Comparison of ENCODE assay signal across 8 cellular contexts in the genomic region with DNA sequence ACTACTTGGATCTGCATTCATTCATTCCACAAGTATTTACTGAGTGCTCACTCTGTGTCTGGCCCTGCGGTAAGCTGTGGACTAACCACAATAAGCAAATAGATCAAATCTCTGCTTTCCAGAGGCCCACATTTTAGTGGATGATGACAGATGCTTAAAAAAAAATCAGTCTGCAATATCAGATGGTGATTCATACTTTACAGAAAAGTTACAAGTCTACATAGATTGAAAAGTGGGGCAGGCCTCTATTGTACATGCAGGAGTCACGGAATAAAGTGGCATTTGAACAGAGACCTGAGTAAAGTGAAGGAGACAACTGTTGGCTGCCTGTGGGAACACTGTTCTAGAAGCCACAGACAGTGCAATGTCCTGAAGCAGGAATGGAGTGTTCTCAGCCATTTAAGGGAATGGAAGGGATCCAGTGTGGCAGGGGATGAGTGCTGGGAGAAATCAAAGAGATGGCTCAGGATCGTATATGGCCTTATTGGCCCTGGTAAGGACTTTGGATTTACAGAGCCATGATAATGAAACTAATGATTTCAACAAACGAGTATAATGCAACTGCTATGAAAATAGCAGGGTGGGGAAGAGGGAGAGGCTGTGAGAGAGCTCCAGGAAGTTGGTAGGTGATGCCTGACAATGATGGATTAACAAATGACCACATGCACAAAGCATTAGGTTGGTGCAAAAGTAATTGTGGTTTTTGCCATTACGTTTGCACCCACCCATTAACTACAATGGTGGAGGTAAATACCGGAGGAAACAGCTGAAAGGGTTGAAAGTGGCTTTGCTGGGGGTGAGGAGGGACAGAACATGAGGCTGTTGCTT. TPM values are rescaled to one million over a fixed set of nuclear protein-coding genes. Genes with fewer than 3 reads are reported as not detected.
DNase-seq lines count a peak whose midpoint lies in the region; ATAC-seq, FAIRE-seq and TF ChIP-seq lines count a peak whose summit lies in the region.

No MANE protein-coding gene starts in this region.

- H3K9me3 Mint-ChIP-seq in astrocyte (ENCODE audit: unreplicated experiment) = peaks cover 3% of the 10 kb centered on the region
- H3K9me3 Mint-ChIP-seq in naive thymus-derived CD4-positive, alpha-beta T cell = peaks cover 0 to 16% (median 7%) of the 10 kb centered on the region in 11 donors

- H3K36me3 Mint-ChIP-seq in astrocyte (ENCODE audit: low read depth, unreplicated experiment) = no peaks in the 10 kb centered on the region
- H3K36me3 Mint-ChIP-seq in naive thymus-derived CD4-positive, alpha-beta T cell = peaks cover 7 to 33% (median 7%) of the 10 kb centered on the region in 5 donors

- intact Hi-C loops in naive thymus-derived CD4-positive, alpha-beta T cell (cut with micrococcal nuclease) = no loop called here

- CTCF ChIA-PET in naive thymus-derived CD4-positive, alpha-beta T cell (lab: Charles Lee) = no interaction called here

- H3K4me3 Mint-ChIP-seq in astrocyte (ENCODE audit: unreplicated experiment) = no peak overlapping the region
- H3K4me3 Mint-ChIP-seq in naive thymus-derived CD4-positive, alpha-beta T cell = peak overlapping the region in 6 of 10 donors; percentile 5 to 68 (median 40)

- peak overlapping the region; percentile 3 for H3K4me3 ChIP-seq in astrocyte (ENCODE audit: insufficient read depth, low read depth, low read length)
- no peak overlapping the region for H3K4me3 ChIP-seq in naive thymus-derived CD4-positive, alpha-beta T cell (ENCODE audit: low read length)

- peak overlapping the region; percentile 95 for H3K27ac Mint-ChIP-seq in astrocyte (ENCODE audit: unreplicated experiment)
- peak overlapping the region; percentile 2 to 92 (median 73) for H3K27ac Mint-ChIP-seq in naive thymus-derived CD4-positive, alpha-beta T cell

- H3K36me3 ChIP-seq in astrocyte (ENCODE audit: insufficient read depth, low read length) = no peaks in the 10 kb centered on the region
- no peaks in the 10 kb centered on the region for H3K36me3 ChIP-seq in naive thymus-derived CD4-positive, alpha-beta T cell (ENCODE audit: control insufficient read depth in 2 of 3, insufficient read depth in 3 of 3, low read length in 3 of 3)

- peak overlapping the region; percentile 77 for H3K4me2 ChIP-seq in astrocyte (ENCODE audit: low read length)

- H3K27me3 ChIP-seq in astrocyte (ENCODE audit: insufficient read depth, low read length) = peaks cover 34% of the 10 kb centered on the region
- H3K27me3 ChIP-seq in naive thymus-derived CD4-positive, alpha-beta T cell (ENCODE audit: control insufficient read depth in 2 of 2, insufficient read depth in 2 of 2, low read length in 2 of 2) = no peaks in the 10 kb centered on the region

- H3K27ac ChIP-seq in astrocyte (ENCODE audit: low read depth, low read length) = peak overlapping the region; percentile 54
- no peak overlapping the region for H3K27ac ChIP-seq in naive thymus-derived CD4-positive, alpha-beta T cell (ENCODE audit: low read depth, low read length)

- no peak overlapping the region for H2AFZ ChIP-seq in astrocyte (ENCODE audit: low read depth, low read length)

- DNase-seq in EH (ENCODE audit: low read depth) (peak; percentile 97), MV-4-11 (lab: John Stamatoyannopoulos, UW) (peak; percentile 60), astrocyte (ENCODE audit: low read depth) (peak; percentile 99), NCI-H1694 (lab: John Stamatoyannopoulos, UW) (no peak), pons (ENCODE audit: low spot score) (no peak), GM20000 (ENCODE audit: low spot score) (no peak)
- peak in 1 of 9 donors; percentile 39 for DNase-seq in naive thymus-derived CD4-positive, alpha-beta T cell
- DNase-seq in activated CD4-positive, CD25-positive, alpha-beta regulatory T cell treated with anti-CD3 and anti-CD28 coated beads, Interleukin-2, amount 50 U/mL, for 72 hours = no peak

- H3K4me1 ChIP-seq in astrocyte (ENCODE audit: insufficient read depth, low read length) = peaks cover 14% of the 10 kb centered on the region
- peaks cover 0 to 10% of the 10 kb centered on the region in 2 donors for H3K4me1 ChIP-seq in naive thymus-derived CD4-positive, alpha-beta T cell (ENCODE audit: control insufficient read depth in 2 of 2, insufficient read depth in 2 of 2, low read length in 2 of 2)

- H3K79me2 ChIP-seq in astrocyte (ENCODE audit: insufficient read depth, low read length) = no peaks in the 10 kb centered on the region

- no peaks in the 10 kb centered on the region for H3K27me3 Mint-ChIP-seq in astrocyte (ENCODE audit: low read depth, unreplicated experiment)
- peaks cover 0 to 5% (median 0%) of the 10 kb centered on the region in 5 donors for H3K27me3 Mint-ChIP-seq in naive thymus-derived CD4-positive, alpha-beta T cell

- ATAC-seq in naive thymus-derived CD4-positive, alpha-beta T cell = peak; percentile 66

- peak; percentile 89 for FAIRE-seq in astrocyte (lab: Jason Lieb, UNC)

- peak overlapping the region; percentile 34 for H3K9ac ChIP-seq in astrocyte (ENCODE audit: low read length)

- peaks cover 13% of the 10 kb centered on the region for H3K4me1 Mint-ChIP-seq in astrocyte (ENCODE audit: low read depth, unreplicated experiment)
- H3K4me1 Mint-ChIP-seq in naive thymus-derived CD4-positive, alpha-beta T cell = peaks cover 6 to 68% (median 40%) of the 10 kb centered on the region in 7 donors

- POLR2A ChIA-PET in naive thymus-derived CD4-positive, alpha-beta T cell (lab: Charles Lee) = interaction anchor here (0.9 to 2.3 kb wide), 3 partner anchors 14 to 32 kb away, joined by 3 to 10 read pairs (median 3); no protein-coding TSS in a partner anchor

- TF ChIP-seq CTCF in astrocyte (IDR thresholded peaks at IDR 0.05; ENCODE audit: insufficient read depth, low read depth, low read length) = no peak
- no peak for TF ChIP-seq CTCF in GM20000 (IDR thresholded peaks at IDR 0.05; ENCODE audit: extremely low read depth, missing control alignments)

- H3K9me3 ChIP-seq in astrocyte (ENCODE audit: insufficient read depth, low read depth, low read length) = no peaks in the 10 kb centered on the region
- H3K9me3 ChIP-seq in naive thymus-derived CD4-positive, alpha-beta T cell (ENCODE audit: control insufficient read depth in 2 of 3, low read length in 3 of 3) = no peaks in the 10 kb centered on the region

- peaks cover 3% of the 10 kb centered on the region for H4K20me1 ChIP-seq in astrocyte (ENCODE audit: insufficient read depth, low read length)

RNA-seq across cellular contexts. Expression of gene TMEM45B, which starts 31.1 kb away (rescaled TPM):
- not detected in 2 replicates for total RNA-seq in astrocyte
- total RNA-seq in naive thymus-derived CD4-positive, alpha-beta T cell = 10 to 100 TPM in 2 of 5 experiments, 1 to 10 TPM in 3; 2.3 to 40.8 (median 3.6) TPM
- polyA plus RNA-seq in naive thymus-derived CD4-positive, alpha-beta T cell = 10 to 100 TPM; 11.9 to 12.4 TPM

RNA-seq across cellular contexts. Expression of gene NFRKB, which starts 48.7 kb away (rescaled TPM):
- total RNA-seq in astrocyte = 19.3 and 24.9 TPM in 2 replicates
- 10 to 100 TPM; 40.4 to 81.3 (median 56.2) TPM for total RNA-seq in naive thymus-derived CD4-positive, alpha-beta T cell
- polyA plus RNA-seq in naive thymus-derived CD4-positive, alpha-beta T cell = 10 to 100 TPM; 24.4 to 42.3 TPM

Comparison
In these comparisons a context has a peak if more than half of its experiments do, and no peak if none do; other contexts are left out.
1. DNase-seq: peak in EH (single experiment), MV-4-11 (single experiment) and astrocyte (single experiment); none in NCI-H1694 (single experiment), pons (single experiment), GM20000 (single experiment) and activated CD4-positive, CD25-positive, alpha-beta regulatory T cell treated with anti-CD3 and anti-CD28 coated beads, Interleukin-2, amount 50 U/mL, for 72 hours (single experiment).